ENCODE assay signal across 1 cellular context in genomic region chr22:24703101-24703500, GRCh38.
TF ChIP-seq lines count a peak whose summit lies in the region.

No MANE protein-coding gene starts in this region.

TF ChIP-seq in HepG2, 621 proteins besides CTCF, POLR2A, EP300 and RAD21 (continued from another document and continues in another):
- TF ChIP-seq, protein P1, sequence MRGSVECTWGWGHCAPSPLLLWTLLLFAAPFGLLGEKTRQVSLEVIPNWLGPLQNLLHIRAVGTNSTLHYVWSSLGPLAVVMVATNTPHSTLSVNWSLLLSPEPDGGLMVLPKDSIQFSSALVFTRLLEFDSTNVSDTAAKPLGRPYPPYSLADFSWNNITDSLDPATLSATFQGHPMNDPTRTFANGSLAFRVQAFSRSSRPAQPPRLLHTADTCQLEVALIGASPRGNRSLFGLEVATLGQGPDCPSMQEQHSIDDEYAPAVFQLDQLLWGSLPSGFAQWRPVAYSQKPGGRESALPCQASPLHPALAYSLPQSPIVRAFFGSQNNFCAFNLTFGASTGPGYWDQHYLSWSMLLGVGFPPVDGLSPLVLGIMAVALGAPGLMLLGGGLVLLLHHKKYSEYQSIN (CRISPR knock-in tag; IDR thresholded peaks at IDR 0.05; ENCODE audit: borderline replicate concordance): no peak
- TF ChIP-seq ZNF335 (CRISPR knock-in tag; IDR thresholded peaks at IDR 0.05) (peak; percentile 45; the same call in 1 of the 2 replicates), STAG1 (CRISPR knock-in tag; IDR thresholded peaks at IDR 0.05) (no peak), FOSL1 (CRISPR knock-in tag; IDR thresholded peaks at IDR 0.05; ENCODE audit: borderline replicate concordance) (no peak), GMEB2 (CRISPR knock-in tag; IDR thresholded peaks at IDR 0.05; ENCODE audit: low read depth) (no peak), SMAD1 (CRISPR knock-in tag; IDR thresholded peaks at IDR 0.05; ENCODE audit: borderline replicate concordance, low read depth) (no peak), PHF5A (CRISPR knock-in tag; IDR thresholded peaks at IDR 0.05; ENCODE audit: low read depth, unreplicated experiment) (no peak), ZSCAN12 (CRISPR knock-in tag; IDR thresholded peaks at IDR 0.05) (no peak), FOXC1 (CRISPR knock-in tag; IDR thresholded peaks at IDR 0.05; ENCODE audit: borderline replicate concordance) (peak; percentile 36; the same call in 1 of the 2 replicates), ZNF253 (CRISPR knock-in tag; IDR thresholded peaks at IDR 0.05; ENCODE audit: borderline replicate concordance) (no peak), SALL1 (CRISPR knock-in tag; IDR thresholded peaks at IDR 0.05) (peak; percentile 94), FOXP1 (IDR thresholded peaks at IDR 0.05) (no peak), FOXP1 (CRISPR knock-in tag; IDR thresholded peaks at IDR 0.05) (peak; percentile 39; the same call in 1 of the 2 replicates), HNRNPUL1 (IDR thresholded peaks at IDR 0.05; ENCODE audit: low read depth, low read length) (no peak), JUND (CRISPR knock-in tag; IDR thresholded peaks at IDR 0.05) (no peak), ZNF451 (CRISPR knock-in tag; IDR thresholded peaks at IDR 0.05) (no peak), ZNF367 (CRISPR knock-in tag; IDR thresholded peaks at IDR 0.05; ENCODE audit: borderline replicate concordance) (no peak), ZNF543 (CRISPR knock-in tag; IDR thresholded peaks at IDR 0.05) (no peak), KLF12 (CRISPR knock-in tag; IDR thresholded peaks at IDR 0.05; ENCODE audit: borderline replicate concordance) (no peak), ZNF737 (CRISPR knock-in tag; IDR thresholded peaks at IDR 0.05; ENCODE audit: borderline replicate concordance) (no peak), NCOA2 (CRISPR knock-in tag; IDR thresholded peaks at IDR 0.05) (peak; percentile 39; the same call in 1 of the 2 replicates), ZNF652 (CRISPR knock-in tag; IDR thresholded peaks at IDR 0.05; ENCODE audit: borderline replicate concordance, low read depth) (no peak), ZBTB39 (CRISPR knock-in tag; IDR thresholded peaks at IDR 0.05) (no peak), DNMT1 (CRISPR knock-in tag; IDR thresholded peaks at IDR 0.05) (no peak), KLF9 (CRISPR knock-in tag; IDR thresholded peaks at IDR 0.05; ENCODE audit: low read depth) (0 out of 2 replicates have a peak, but pooled peaks have one; percentile 53), HMG20A (CRISPR knock-in tag; IDR thresholded peaks at IDR 0.05; ENCODE audit: borderline replicate concordance) (peak; percentile 84; the same call in 1 of the 2 replicates), ZNF598 (CRISPR knock-in tag; IDR thresholded peaks at IDR 0.05; ENCODE audit: borderline replicate concordance) (no peak), NFE2L1 (CRISPR knock-in tag; IDR thresholded peaks at IDR 0.05; ENCODE audit: borderline replicate concordance) (no peak), ATM (IDR thresholded peaks at IDR 0.05; ENCODE audit: borderline replicate concordance) (no peak), PHB2 (IDR thresholded peaks at IDR 0.05; ENCODE audit: partially characterized antibody) (no peak), HOXA7 (CRISPR knock-in tag; IDR thresholded peaks at IDR 0.05) (no peak), ZNF12 (CRISPR knock-in tag; IDR thresholded peaks at IDR 0.05) (no peak), ZNF567 (CRISPR knock-in tag; IDR thresholded peaks at IDR 0.05; ENCODE audit: borderline replicate concordance) (no peak), TERF1 (CRISPR knock-in tag; IDR thresholded peaks at IDR 0.05) (no peak), ETV6 (CRISPR knock-in tag; conservative IDR thresholded peaks at IDR 0.05) (no peak), ZNF572 (CRISPR knock-in tag; IDR thresholded peaks at IDR 0.05) (no peak), ZNF383 (CRISPR knock-in tag; IDR thresholded peaks at IDR 0.05; ENCODE audit: borderline replicate concordance) (no peak)
- TF ChIP-seq, protein P2, sequence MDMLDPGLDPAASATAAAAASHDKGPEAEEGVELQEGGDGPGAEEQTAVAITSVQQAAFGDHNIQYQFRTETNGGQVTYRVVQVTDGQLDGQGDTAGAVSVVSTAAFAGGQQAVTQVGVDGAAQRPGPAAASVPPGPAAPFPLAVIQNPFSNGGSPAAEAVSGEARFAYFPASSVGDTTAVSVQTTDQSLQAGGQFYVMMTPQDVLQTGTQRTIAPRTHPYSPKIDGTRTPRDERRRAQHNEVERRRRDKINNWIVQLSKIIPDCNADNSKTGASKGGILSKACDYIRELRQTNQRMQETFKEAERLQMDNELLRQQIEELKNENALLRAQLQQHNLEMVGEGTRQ (IDR thresholded peaks at IDR 0.05; ENCODE audit: low read depth, low read length): no peak
- TF ChIP-seq, protein P2 (CRISPR knock-in tag; IDR thresholded peaks at IDR 0.05; ENCODE audit: borderline replicate concordance): no peak
- TF ChIP-seq, protein P3, sequence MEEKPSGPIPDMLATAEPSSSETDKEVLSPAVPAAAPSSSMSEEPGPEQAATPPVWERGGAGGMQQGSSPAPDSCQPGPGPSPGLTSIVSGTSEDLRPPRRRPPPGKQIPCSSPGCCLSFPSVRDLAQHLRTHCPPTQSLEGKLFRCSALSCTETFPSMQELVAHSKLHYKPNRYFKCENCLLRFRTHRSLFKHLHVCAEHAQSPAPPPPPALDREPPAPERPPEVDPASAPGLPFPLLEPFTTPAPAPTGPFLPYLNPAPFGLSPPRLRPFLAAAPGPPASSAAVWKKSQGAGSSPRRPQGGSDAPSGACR (CRISPR knock-in tag; IDR thresholded peaks at IDR 0.05): no peak
- TF ChIP-seq, protein P4, sequence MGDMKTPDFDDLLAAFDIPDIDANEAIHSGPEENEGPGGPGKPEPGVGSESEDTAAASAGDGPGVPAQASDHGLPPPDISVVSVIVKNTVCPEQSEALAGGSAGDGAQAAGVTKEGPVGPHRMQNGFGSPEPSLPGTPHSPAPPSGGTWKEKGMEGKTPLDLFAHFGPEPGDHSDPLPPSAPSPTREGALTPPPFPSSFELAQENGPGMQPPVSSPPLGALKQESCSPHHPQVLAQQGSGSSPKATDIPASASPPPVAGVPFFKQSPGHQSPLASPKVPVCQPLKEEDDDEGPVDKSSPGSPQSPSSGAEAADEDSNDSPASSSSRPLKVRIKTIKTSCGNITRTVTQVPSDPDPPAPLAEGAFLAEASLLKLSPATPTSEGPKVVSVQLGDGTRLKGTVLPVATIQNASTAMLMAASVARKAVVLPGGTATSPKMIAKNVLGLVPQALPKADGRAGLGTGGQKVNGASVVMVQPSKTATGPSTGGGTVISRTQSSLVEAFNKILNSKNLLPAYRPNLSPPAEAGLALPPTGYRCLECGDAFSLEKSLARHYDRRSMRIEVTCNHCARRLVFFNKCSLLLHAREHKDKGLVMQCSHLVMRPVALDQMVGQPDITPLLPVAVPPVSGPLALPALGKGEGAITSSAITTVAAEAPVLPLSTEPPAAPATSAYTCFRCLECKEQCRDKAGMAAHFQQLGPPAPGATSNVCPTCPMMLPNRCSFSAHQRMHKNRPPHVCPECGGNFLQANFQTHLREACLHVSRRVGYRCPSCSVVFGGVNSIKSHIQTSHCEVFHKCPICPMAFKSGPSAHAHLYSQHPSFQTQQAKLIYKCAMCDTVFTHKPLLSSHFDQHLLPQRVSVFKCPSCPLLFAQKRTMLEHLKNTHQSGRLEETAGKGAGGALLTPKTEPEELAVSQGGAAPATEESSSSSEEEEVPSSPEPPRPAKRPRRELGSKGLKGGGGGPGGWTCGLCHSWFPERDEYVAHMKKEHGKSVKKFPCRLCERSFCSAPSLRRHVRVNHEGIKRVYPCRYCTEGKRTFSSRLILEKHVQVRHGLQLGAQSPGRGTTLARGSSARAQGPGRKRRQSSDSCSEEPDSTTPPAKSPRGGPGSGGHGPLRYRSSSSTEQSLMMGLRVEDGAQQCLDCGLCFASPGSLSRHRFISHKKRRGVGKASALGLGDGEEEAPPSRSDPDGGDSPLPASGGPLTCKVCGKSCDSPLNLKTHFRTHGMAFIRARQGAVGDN (CRISPR knock-in tag; IDR thresholded peaks at IDR 0.05): peak; percentile 89
- TF ChIP-seq, protein P5, sequence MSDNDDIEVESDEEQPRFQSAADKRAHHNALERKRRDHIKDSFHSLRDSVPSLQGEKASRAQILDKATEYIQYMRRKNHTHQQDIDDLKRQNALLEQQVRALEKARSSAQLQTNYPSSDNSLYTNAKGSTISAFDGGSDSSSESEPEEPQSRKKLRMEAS (IDR thresholded peaks at IDR 0.05): peak; percentile 88
- TF ChIP-seq, protein P6, sequence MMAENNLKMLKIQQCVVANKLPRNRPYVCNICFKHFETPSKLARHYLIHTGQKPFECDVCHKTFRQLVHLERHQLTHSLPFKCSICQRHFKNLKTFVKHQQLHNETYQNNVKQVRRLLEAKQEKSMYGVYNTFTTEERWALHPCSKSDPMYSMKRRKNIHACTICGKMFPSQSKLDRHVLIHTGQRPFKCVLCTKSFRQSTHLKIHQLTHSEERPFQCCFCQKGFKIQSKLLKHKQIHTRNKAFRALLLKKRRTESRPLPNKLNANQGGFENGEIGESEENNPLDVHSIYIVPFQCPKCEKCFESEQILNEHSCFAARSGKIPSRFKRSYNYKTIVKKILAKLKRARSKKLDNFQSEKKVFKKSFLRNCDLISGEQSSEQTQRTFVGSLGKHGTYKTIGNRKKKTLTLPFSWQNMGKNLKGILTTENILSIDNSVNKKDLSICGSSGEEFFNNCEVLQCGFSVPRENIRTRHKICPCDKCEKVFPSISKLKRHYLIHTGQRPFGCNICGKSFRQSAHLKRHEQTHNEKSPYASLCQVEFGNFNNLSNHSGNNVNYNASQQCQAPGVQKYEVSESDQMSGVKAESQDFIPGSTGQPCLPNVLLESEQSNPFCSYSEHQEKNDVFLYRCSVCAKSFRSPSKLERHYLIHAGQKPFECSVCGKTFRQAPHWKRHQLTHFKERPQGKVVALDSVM (CRISPR knock-in tag; IDR thresholded peaks at IDR 0.05): no peak
- TF ChIP-seq, protein P7, sequence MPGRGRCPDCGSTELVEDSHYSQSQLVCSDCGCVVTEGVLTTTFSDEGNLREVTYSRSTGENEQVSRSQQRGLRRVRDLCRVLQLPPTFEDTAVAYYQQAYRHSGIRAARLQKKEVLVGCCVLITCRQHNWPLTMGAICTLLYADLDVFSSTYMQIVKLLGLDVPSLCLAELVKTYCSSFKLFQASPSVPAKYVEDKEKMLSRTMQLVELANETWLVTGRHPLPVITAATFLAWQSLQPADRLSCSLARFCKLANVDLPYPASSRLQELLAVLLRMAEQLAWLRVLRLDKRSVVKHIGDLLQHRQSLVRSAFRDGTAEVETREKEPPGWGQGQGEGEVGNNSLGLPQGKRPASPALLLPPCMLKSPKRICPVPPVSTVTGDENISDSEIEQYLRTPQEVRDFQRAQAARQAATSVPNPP (CRISPR knock-in tag; IDR thresholded peaks at IDR 0.05): no peak
